29 cellular contexts compared by ENCODE assay signal in the genomic region with DNA sequence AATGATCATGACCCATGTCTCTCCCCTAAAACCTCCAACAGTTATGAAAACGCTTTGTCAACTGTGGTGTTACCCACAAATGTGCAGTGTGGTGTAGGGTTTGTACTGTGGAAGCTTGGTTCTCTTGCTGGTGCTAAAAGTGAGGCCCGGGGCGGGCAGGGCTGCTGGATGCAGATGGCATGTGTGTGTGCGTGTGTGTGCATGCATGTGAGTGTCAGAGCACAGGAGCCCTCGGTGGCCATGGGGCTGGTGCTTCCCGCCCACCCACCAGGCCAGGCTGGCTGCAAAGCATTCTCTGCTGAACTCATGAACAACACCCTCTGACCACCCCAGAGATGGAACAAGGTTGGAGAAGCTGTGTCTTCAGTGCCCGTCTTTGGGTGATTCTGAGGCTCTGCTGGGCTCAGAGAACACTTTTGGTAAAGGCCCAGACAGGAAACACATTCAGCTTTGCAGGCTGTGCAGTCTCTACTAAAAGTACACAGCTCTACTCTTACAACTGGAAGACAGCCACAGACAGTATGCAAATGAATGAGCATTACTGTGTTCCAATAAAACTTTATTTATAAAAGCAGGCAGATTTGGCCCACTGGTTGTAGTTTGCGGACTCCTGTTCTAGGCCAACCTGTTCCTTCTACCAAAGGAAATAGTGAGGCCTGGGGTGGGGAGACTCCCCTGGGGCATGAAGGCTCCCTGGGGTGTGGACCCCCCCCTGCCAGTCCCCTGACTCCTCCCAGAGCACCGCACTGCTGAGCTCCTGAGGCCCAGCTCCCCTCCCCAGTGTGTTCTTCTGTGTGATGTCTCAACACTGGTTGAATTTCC.
A peak's percentile ranks its signal among the peaks of the same experiment; 100 is the strongest.
DNase-seq lines count a peak whose midpoint lies in the region; ATAC-seq and TF ChIP-seq lines count a peak whose summit lies in the region.
"Had no signal": no experiment of that assay in that cellular context is flagged by ENCODE, and none has a peak within 500 bp of the region (broad histone marks: within the 10 kb centered on the region; RNA-seq: fewer than 3 reads in every experiment).

No MANE protein-coding gene starts in this region.

- H3K9me3 ChIP-seq in right atrium auricular region, result no peaks in the 10 kb centered on the region
- H3K9me3 ChIP-seq: adrenal gland, pancreas had no signal

- H3K4me1 ChIP-seq in right atrium auricular region, result no peaks in the 10 kb centered on the region
- H3K4me1 ChIP-seq: pancreas had no signal

- no peaks in the 10 kb centered on the region for H3K27me3 Mint-ChIP-seq in activated T-helper 17 cell treated with anti-CD3 and anti-CD28 coated beads, Interleukin-2, amount 50 U/mL, for 72 hours
- H3K27me3 Mint-ChIP-seq: dendritic cell treated with granulocyte-macrophage colony-stimulating factor and Interleukin-4, amounts not matched to agents 40 ng/mL and 50 ng/mL, for 4 days had no signal

- H3K4me1 Mint-ChIP-seq in activated T-helper 17 cell treated with anti-CD3 and anti-CD28 coated beads, Interleukin-2, amount 50 U/mL, for 72 hours, result peaks cover 38% of the 10 kb centered on the region

- DNase-seq in right atrium auricular region (ENCODE audit: low spot score), result peak; percentile 28
- no peak for DNase-seq in Right ventricle myocardium superior
- DNase-seq in mesenteric fat pad (ENCODE audit: low spot score), result peak; percentile 51
- DNase-seq in NCI-H2227 (lab: John Stamatoyannopoulos, UW; ENCODE audit: unreplicated experiment), result no peak
- DNase-seq in NCI-H774 (lab: John Stamatoyannopoulos, UW), result no peak
- DNase-seq in cerebellar cortex (ENCODE audit: low spot score), result no peak
- no peak for DNase-seq in foreskin melanocyte
- DNase-seq: ACHN; activated CD4-positive, alpha-beta T cell treated with anti-CD3 and anti-CD28 coated beads for 1 hour; adrenal gland; C1 segment of cervical spinal cord; DMS53; glutamatergic neuron; left cardiac atrium; mesenchymal stem cell; NCI-H1694 treated with DMSO at 0.1 percent for 48 hours; NCI-H69; OCI-M1; pancreas; SHP77; stimulated activated CD4-positive, alpha-beta T cell treated with anti-CD3 and anti-CD28 coated beads, Interleukin-15, amount 100 ng/mL, for 24 hours; stimulated activated CD8-positive, alpha-beta memory T cell treated with anti-CD3 and anti-CD28 coated beads, Interleukin-4, amount 100 ng/mL, for 48 hours; SW 1271 had no signal

- H3K36me3 Mint-ChIP-seq in activated T-helper 17 cell treated with anti-CD3 and anti-CD28 coated beads, Interleukin-2, amount 50 U/mL, for 72 hours (ENCODE audit: low read depth), result no peaks in the 10 kb centered on the region
- H3K36me3 Mint-ChIP-seq: IgD-negative memory B cell; naive thymus-derived CD8-positive, alpha-beta T cell had no signal

- H3K27ac ChIP-seq in right atrium auricular region, result no peak overlapping the region
- H3K27ac ChIP-seq: adrenal gland, pancreas had no signal

- TF ChIP-seq CTCF in right atrium auricular region (IDR thresholded peaks at IDR 0.05), result no peak

- H3K9me3 Mint-ChIP-seq in activated T-helper 17 cell treated with anti-CD3 and anti-CD28 coated beads, Interleukin-2, amount 50 U/mL, for 72 hours, result no peaks in the 10 kb centered on the region
- H3K9me3 Mint-ChIP-seq: dendritic cell treated with granulocyte-macrophage colony-stimulating factor and Interleukin-4, amounts not matched to agents 40 ng/mL and 50 ng/mL, for 4 days; naive thymus-derived CD8-positive, alpha-beta T cell had no signal

- intact Hi-C loops in Right ventricle myocardium superior (cut with DNase I), result no loop called here

- H3K4me3 ChIP-seq in right atrium auricular region, result no peak overlapping the region
- H3K4me3 ChIP-seq: adrenal gland, pancreas had no signal

- no peaks in the 10 kb centered on the region for H3K36me3 ChIP-seq in right atrium auricular region
- H3K36me3 ChIP-seq: adrenal gland, pancreas had no signal

- ATAC-seq in Right ventricle myocardium superior (ENCODE audit: poor library complexity), result no peak
- ATAC-seq in activated T-helper 17 cell treated with anti-CD3 and anti-CD28 coated beads, Interleukin-2, amount 50 U/mL, for 72 hours (replicated peaks), result peak; percentile 30
- ATAC-seq: HCT116; naive thymus-derived CD8-positive, alpha-beta T cell; pancreas; sciatic nerve had no signal

- H3K4me3 Mint-ChIP-seq in activated T-helper 17 cell treated with anti-CD3 and anti-CD28 coated beads, Interleukin-2, amount 50 U/mL, for 72 hours, result no peak overlapping the region
- H3K4me3 Mint-ChIP-seq: dendritic cell treated with granulocyte-macrophage colony-stimulating factor and Interleukin-4, amounts not matched to agents 40 ng/mL and 50 ng/mL, for 4 days; IgD-negative memory B cell had no signal

- H3K27ac Mint-ChIP-seq in activated T-helper 17 cell treated with anti-CD3 and anti-CD28 coated beads, Interleukin-2, amount 50 U/mL, for 72 hours, result no peak overlapping the region
- H3K27ac Mint-ChIP-seq: dendritic cell treated with granulocyte-macrophage colony-stimulating factor and Interleukin-4, amounts not matched to agents 40 ng/mL and 50 ng/mL, for 4 days; IgD-negative memory B cell had no signal

- no peaks in the 10 kb centered on the region for H3K27me3 ChIP-seq in right atrium auricular region
- H3K27me3 ChIP-seq: adrenal gland, pancreas had no signal

Comparison
In these comparisons a context has a peak if more than half of its experiments do, and no peak if none do; other contexts are left out.
1. DNase-seq: peak in right atrium auricular region (single experiment) and mesenteric fat pad (single experiment); none in Right ventricle myocardium superior (single experiment), NCI-H2227 (single experiment), NCI-H774 (single experiment), cerebellar cortex (single experiment) and foreskin melanocyte (single experiment).